16 cellular contexts compared by ENCODE assay signal in the genomic region with DNA sequence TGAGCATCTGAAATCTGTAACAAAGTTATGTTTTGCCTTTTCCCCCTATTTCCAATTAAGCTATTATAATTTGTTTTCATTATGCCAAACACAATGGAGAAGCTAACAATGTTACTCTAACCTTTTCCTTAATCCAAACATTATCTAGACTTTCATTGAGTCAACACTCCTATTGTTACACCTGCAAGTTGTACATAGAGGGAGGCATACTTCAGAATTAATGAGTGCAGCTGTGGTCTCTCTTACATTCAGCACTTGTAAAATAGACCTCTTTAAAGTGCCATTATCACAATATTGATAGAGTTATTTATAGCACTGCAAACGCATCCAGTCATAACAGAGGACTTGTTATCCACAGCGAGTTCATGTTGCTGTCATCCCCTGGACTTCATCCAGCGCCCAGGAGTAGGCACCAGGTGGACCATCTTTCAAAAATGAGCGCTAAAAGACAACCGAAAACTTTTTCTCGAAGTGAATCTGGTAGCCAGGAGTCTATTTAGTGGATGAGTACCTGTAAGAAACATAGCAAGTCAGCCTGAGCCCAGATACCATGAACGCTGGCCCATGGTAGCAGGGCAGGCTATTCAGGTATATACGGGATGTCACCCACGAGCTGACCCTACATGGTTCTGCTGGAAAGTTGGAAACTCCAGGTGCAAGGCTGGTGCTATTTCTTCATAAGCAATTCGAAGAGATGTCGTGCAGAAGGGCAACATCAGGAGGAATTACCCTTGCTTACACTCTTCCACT.
DNase-seq lines count a peak whose midpoint lies in the region; ATAC-seq, FAIRE-seq and TF ChIP-seq lines count a peak whose summit lies in the region.
"Had no signal": no experiment of that assay in that cellular context is flagged by ENCODE, and none has a peak within 500 bp of the region (broad histone marks: within the 10 kb centered on the region; RNA-seq: fewer than 3 reads in every experiment).

No MANE protein-coding gene starts in this region.

- H3K36me3 ChIP-seq in H1 (ENCODE audit: control insufficient read depth in 2 of 4, insufficient read depth in 4 of 4, low read length in 3 of 4) (no peaks in the 10 kb centered on the region), aorta (ENCODE audit: control insufficient read depth in 1 of 2, insufficient read depth in 2 of 2, low read length in 1 of 2) (no peaks in the 10 kb centered on the region)
- H3K36me3 ChIP-seq: thoracic aorta had no signal

- no peaks in the 10 kb centered on the region for H4K20me1 ChIP-seq in H1 (replicated peaks in 1 of 2; ENCODE audit: control insufficient read depth in 1 of 2, insufficient read depth in 2 of 2, low read length in 2 of 2)

- H2BK20ac ChIP-seq in H1 (ENCODE audit: low read length) = no peak overlapping the region

- no peak overlapping the region for H3K23ac ChIP-seq in H1 (ENCODE audit: insufficient read length)

- H3K23me2 ChIP-seq in H1 (ENCODE audit: low read depth, low read length) = no peaks in the 10 kb centered on the region; the same call in 1 of the 2 replicates

- H4K5ac ChIP-seq in H1 (ENCODE audit: insufficient read length, low read depth, low read length) = no peak overlapping the region

- H3K27me3 ChIP-seq in H1 (replicated peaks in 1 of 4; ENCODE audit: control insufficient read depth in 3 of 4, extremely low read depth in 1 of 4, insufficient read depth in 3 of 4, low read length in 3 of 4) = no peaks in the 10 kb centered on the region
- H3K27me3 ChIP-seq in aorta (ENCODE audit: control insufficient read depth in 1 of 2, insufficient read depth in 2 of 2, low read length in 1 of 2) = no peaks in the 10 kb centered on the region

- no peak overlapping the region for H2BK15ac ChIP-seq in H1 (ENCODE audit: low read length)

- H4K8ac ChIP-seq in H1 (ENCODE audit: extremely low read depth, insufficient read depth, low read length) = no peak overlapping the region

- H2BK120ac ChIP-seq in H1 (replicated peaks; ENCODE audit: low read depth, low read length) = no peak overlapping the region

- no peak overlapping the region for H3K4me2 ChIP-seq in H1 (ENCODE audit: insufficient read depth in 1 of 2, low read depth in 2 of 2, low read length in 2 of 2)

- TF ChIP-seq POLR2A in H1 (IDR thresholded peaks at IDR 0.05; ENCODE audit: control extremely low read depth in 1 of 2, low read depth in 2 of 2, low read length in 2 of 2) = no peak

- TF ChIP-seq CTCF in H1 (IDR thresholded peaks at IDR 0.05; ENCODE audit: control extremely low read depth in 1 of 3, insufficient read depth in 1 of 3, low read depth in 1 of 3, low read length in 3 of 3) = no peak

- TF ChIP-seq RAD21 in H1 (IDR thresholded peaks at IDR 0.05 in 1 of 2, conservative IDR thresholded peaks at IDR 0.05 in 1 of 2; ENCODE audit: low read depth in 2 of 2, low read length in 2 of 2) = no peak

- peak overlapping the region; percentile 61 for H4K91ac ChIP-seq in H1 (replicated peaks; ENCODE audit: insufficient read length, low read length)

- no peak for ATAC-seq in aorta (ENCODE audit: low FRiP score)
- ATAC-seq: CD8-positive, alpha-beta T cell had no signal

- H2BK12ac ChIP-seq in H1 (ENCODE audit: low read depth, low read length) = no peak overlapping the region

- H3K14ac ChIP-seq in H1 (ENCODE audit: insufficient read length) = no peak overlapping the region

- intact Hi-C loops in aorta (cut with DNase I) = no loop called here

- 81% methylated on average over 11 of the region's 11 CpGs; no CpG with 5 or more reads in 1 of the 2 experiments for WGBS in H1 (ENCODE audit: extremely low coverage in 1 of 2, insufficient coverage in 1 of 2, insufficient read length in 1 of 2, insufficient replicate concordance in 2 of 2, low coverage in 1 of 2, low lambda C conversion rate in 2 of 2, missing lambda C conversion rate in 1 of 2), 2 experiments
- 49% methylated on average over 11 of the region's 11 CpGs for WGBS in aorta, 2 donors

- H3K79me2 ChIP-seq in H1 (ENCODE audit: control insufficient read depth in 1 of 2, insufficient read depth in 2 of 2, low read length in 2 of 2) = no peaks in the 10 kb centered on the region

- H3K4me1 ChIP-seq in H1 (replicated peaks in 1 of 4; ENCODE audit: control insufficient read depth in 3 of 4, insufficient read depth in 4 of 4, low read length in 3 of 4) (peaks cover 0 to 16% (median 7%) of the 10 kb centered on the region in 4 experiments; a peak in 4 of 7 replicates), aorta (ENCODE audit: control insufficient read depth in 1 of 2, insufficient read depth in 2 of 2, low read length in 2 of 2) (peaks cover 7 to 9% of the 10 kb centered on the region in 2 donors)

- POLR2A ChIA-PET in H1 (lab: Charles Lee; ENCODE audit: partially characterized antibody) = no interaction called here

- no peak overlapping the region for H2BK5ac ChIP-seq in H1 (ENCODE audit: low read depth, low read length)

- no peak overlapping the region for H3K4ac ChIP-seq in H1 (replicated peaks; ENCODE audit: insufficient read length, low read depth, low read length)

- H3K9ac ChIP-seq in H1 (replicated peaks in 1 of 4; ENCODE audit: extremely low read depth in 1 of 4, low read depth in 3 of 4, low read length in 3 of 4) = no peak overlapping the region

- TF ChIP-seq EP300 in H1 (IDR thresholded peaks at IDR 0.05; ENCODE audit: borderline replicate concordance in 1 of 2, low read depth in 2 of 2, low read length in 2 of 2) = no peak

- H3K4me3 ChIP-seq in H1 (ENCODE audit: extremely low read depth in 1 of 4, insufficient read depth in 2 of 4, low read depth in 3 of 4, low read length in 4 of 4) (no peak overlapping the region), aorta (ENCODE audit: low read length in 2 of 2) (no peak overlapping the region)
- H3K4me3 ChIP-seq: thoracic aorta had no signal

- no peak for FAIRE-seq in H1 (lab: Jason Lieb, UNC)
- FAIRE-seq: GM18507, HTR-8/SVneo had no signal

- CTCF ChIA-PET in H1 (lab: Charles Lee; ENCODE audit: partially characterized antibody) = interaction anchor here (1.0 to 2.6 kb wide), 3 partner anchors 32 to 1041 kb away, joined by 3 to 9 read pairs (median 3); no protein-coding TSS in a partner anchor

- no peak overlapping the region for H3K56ac ChIP-seq in H1 (replicated peaks; ENCODE audit: insufficient read length, low read depth, low read length)

- no peak overlapping the region for H2AK5ac ChIP-seq in H1 (ENCODE audit: low read depth, low read length)

- DNase-seq in DMS53 treated with DMSO at 0.1 percent for 48 hours (lab: John Stamatoyannopoulos, UW; ENCODE audit: unreplicated experiment) (peak; percentile 100), NCI-H1417 (lab: John Stamatoyannopoulos, UW) (peak; percentile 74 to 97 (median 87)), NCI-H2196 treated with DMSO at 0.1 percent for 48 hours (lab: John Stamatoyannopoulos, UW; ENCODE audit: unreplicated experiment) (peak; percentile 71), H1 (ENCODE audit: low read depth in 1 of 2, low spot score in 2 of 2) (no peak), inferior parietal cortex (ENCODE audit: extremely low spot score) (no peak), aorta (no peak)
- DNase-seq in activated CD8-positive, alpha-beta memory T cell treated with anti-CD3 and anti-CD28 coated beads for 24 hours = no peak
- DNase-seq: activated CD4-positive, alpha-beta T cell treated with anti-CD3 and anti-CD28 coated beads for 4 hours; activated CD8-positive, alpha-beta memory T cell treated with anti-CD3 and anti-CD28 coated beads, Interleukin-2, amount 50 U/mL, for 48 hours; activated effector memory CD4-positive, alpha-beta T cell treated with anti-CD3 and anti-CD28 coated beads, Interleukin-2, amount 50 U/mL, for 16 hours; CD8-positive, alpha-beta T cell; islet precursor cell; Kasumi-1 had no signal

- H3K27ac ChIP-seq in H1 (ENCODE audit: low read depth, low read length) (no peak overlapping the region), aorta (ENCODE audit: low read depth in 1 of 2, low read length in 2 of 2) (no peak overlapping the region)

- no peaks in the 10 kb centered on the region for H3K79me1 ChIP-seq in H1 (ENCODE audit: low read depth, low read length)

- no peaks in the 10 kb centered on the region for H3K9me3 ChIP-seq in H1 (ENCODE audit: insufficient read depth in 2 of 2, low read depth in 1 of 2, low read length in 1 of 2)
- no peaks in the 10 kb centered on the region for H3K9me3 ChIP-seq in aorta (ENCODE audit: control insufficient read depth, low read length)
- H3K9me3 ChIP-seq: thoracic aorta had no signal

- H3K18ac ChIP-seq in H1 (ENCODE audit: extremely low read depth, low read length) = no peak overlapping the region

- no peak overlapping the region for H2AFZ ChIP-seq in H1 (ENCODE audit: low read length)

TF ChIP-seq in H1, 55 proteins besides CTCF, POLR2A, EP300 and RAD21:
- TF ChIP-seq BRCA1 (IDR thresholded peaks at IDR 0.05; ENCODE audit: low read depth, low read length) = no peak

Comparison
In these comparisons a context has a peak if more than half of its experiments do, and no peak if none do; other contexts are left out.
1. DNase-seq: peak in DMS53 treated with DMSO at 0.1 percent for 48 hours (single experiment), NCI-H1417 (3 of 3) and NCI-H2196 treated with DMSO at 0.1 percent for 48 hours (single experiment); none in H1 (0 of 2), activated CD8-positive, alpha-beta memory T cell treated with anti-CD3 and anti-CD28 coated beads for 24 hours (single experiment), inferior parietal cortex (single experiment) and aorta (0 of 2).